14 cellular contexts compared by ENCODE assay signal in the genomic region with DNA sequence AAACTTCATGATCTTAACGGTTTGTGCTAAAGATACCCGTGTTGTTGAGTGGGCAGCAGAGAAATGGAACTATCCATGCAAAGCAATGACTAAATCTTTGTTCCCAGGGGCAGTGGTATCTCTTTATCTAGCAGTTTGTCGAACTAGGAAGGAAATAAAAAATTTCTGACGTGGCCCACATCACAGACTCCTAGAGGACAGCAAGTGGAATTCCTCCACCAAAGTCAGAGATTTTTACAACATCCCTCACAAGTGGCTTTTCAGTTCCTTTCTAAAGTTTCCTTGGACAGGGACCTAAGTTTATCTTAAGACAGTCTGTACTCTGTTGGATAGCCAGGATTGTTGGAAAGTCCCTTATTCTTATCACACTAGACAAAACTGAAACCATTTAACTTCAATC.
DNase-seq lines count a peak whose midpoint lies in the region; ATAC-seq and TF ChIP-seq lines count a peak whose summit lies in the region.
"Had no signal": no experiment of that assay in that cellular context is flagged by ENCODE, and none has a peak within 500 bp of the region (broad histone marks: within the 10 kb centered on the region; RNA-seq: fewer than 3 reads in every experiment).

No MANE protein-coding gene starts in this region.

- intact Hi-C loops in body of pancreas (cut with DNase I) (no loop called here), Right ventricle myocardium superior (cut with DNase I) (no loop called here)

- peaks cover 3% of the 10 kb centered on the region for H3K27me3 Mint-ChIP-seq in nephron (ENCODE audit: low read depth)

- DNase-seq in body of pancreas (no peak), Right ventricle myocardium superior (no peak), upper lobe of left lung (no peak), amniotic stem cell (lab: John Stamatoyannopoulos, UW) (no peak), epidermal melanocyte (ENCODE audit: insufficient read length, low spot score) (no peak)
- DNase-seq: activated effector memory CD4-positive, alpha-beta T cell treated with anti-CD3 and anti-CD28 coated beads, Interleukin-2, amount 50 U/mL, for 16 hours; KG1; NCI-H1417; NCI-H226; NK-92 treated with Interleukin-12 subunit alpha and Interleukin-12 subunit beta, amount 100 ng/mL, for 24 hours; stimulated activated CD4-positive, alpha-beta T cell treated with anti-CD3 and anti-CD28 coated beads, Interleukin-4, amount 100 ng/mL, for 24 hours had no signal

- no peaks in the 10 kb centered on the region for H3K27me3 ChIP-seq in body of pancreas
- H3K27me3 ChIP-seq in upper lobe of left lung, result no peaks in the 10 kb centered on the region

- peak overlapping the region in 2 of 4 donors; percentile 16 to 20 for H3K27ac ChIP-seq in body of pancreas
- peak overlapping the region; percentile 59 to 83 (median 72) for H3K27ac ChIP-seq in upper lobe of left lung

- H3K4me1 ChIP-seq in body of pancreas (peaks cover 28% of the 10 kb centered on the region), upper lobe of left lung (peaks cover 0 to 38% (median 19%) of the 10 kb centered on the region in 4 donors)

- peaks cover 22% of the 10 kb centered on the region for H3K4me1 Mint-ChIP-seq in nephron

- no peaks in the 10 kb centered on the region for H3K9me3 ChIP-seq in body of pancreas
- H3K9me3 ChIP-seq in upper lobe of left lung, result no peaks in the 10 kb centered on the region

- H3K4me3 ChIP-seq in body of pancreas (no peak overlapping the region), upper lobe of left lung (peak overlapping the region in 1 of 4 donors; percentile 3)

- no peak for TF ChIP-seq CTCF in body of pancreas (IDR thresholded peaks at IDR 0.05)
- no peak for TF ChIP-seq CTCF in nephron (IDR thresholded peaks at IDR 0.05; ENCODE audit: unreplicated experiment in 3 of 3)
- no peak for TF ChIP-seq CTCF in upper lobe of left lung (IDR thresholded peaks at IDR 0.05)

- 62 to 78% methylated on average over 4 of the region's 4 CpGs for WGBS in body of pancreas, 2 donors
- 41 to 50% methylated on average over 4 of the region's 4 CpGs for WGBS in upper lobe of left lung, 2 donors

- H3K36me3 ChIP-seq in body of pancreas (replicated peaks in 1 of 2; ENCODE audit: insufficient read depth in 1 of 2, low read depth in 2 of 2) (peaks cover 0 to 2% of the 10 kb centered on the region in 2 donors), upper lobe of left lung (no peaks in the 10 kb centered on the region)

- no peak overlapping the region for H3K4me3 Mint-ChIP-seq in nephron

- peaks cover 12% of the 10 kb centered on the region for H3K9me3 Mint-ChIP-seq in nephron

- no peak for TF ChIP-seq EP300 in upper lobe of left lung (IDR thresholded peaks at IDR 0.05)

- ATAC-seq in body of pancreas, result peak; percentile 13
- peak; percentile 62 for ATAC-seq in Right ventricle myocardium superior (ENCODE audit: poor library complexity)
- peak; percentile 50 to 51 for ATAC-seq in upper lobe of left lung (ENCODE audit: low FRiP score in 2 of 2)
- no peak for ATAC-seq in GM18858 (IDR thresholded peaks at IDR 0.05; ENCODE audit: unreplicated experiment)
- ATAC-seq in GM18505 (IDR thresholded peaks at IDR 0.05; ENCODE audit: unreplicated experiment), result no peak

- peak overlapping the region; percentile 58 to 87 (median 78) for H3K27ac Mint-ChIP-seq in nephron

- H3K36me3 Mint-ChIP-seq in nephron (ENCODE audit: low read depth), result peaks cover 9% of the 10 kb centered on the region

- TF ChIP-seq POLR2A in body of pancreas (IDR thresholded peaks at IDR 0.05), result no peak
- no peak for TF ChIP-seq POLR2A in upper lobe of left lung (IDR thresholded peaks at IDR 0.05)
- no peak for TF ChIP-seq POLR2A in GM18505 (IDR thresholded peaks at IDR 0.05; ENCODE audit: borderline replicate concordance, extremely low read depth, insufficient read depth, insufficient read length)

Comparison
In these comparisons a context has a peak if more than half of its experiments do, and no peak if none do; other contexts are left out.
1. ATAC-seq: peak in body of pancreas (single experiment), Right ventricle myocardium superior (single experiment) and upper lobe of left lung (2 of 2); none in GM18858 (single experiment) and GM18505 (single experiment).